In genomic region chr16:27867122-27868110, GRCh38 we compare ENCODE assay signal across 7 cellular contexts.
A peak's percentile ranks its signal among the peaks of the same experiment; 100 is the strongest.
DNase-seq lines count a peak whose midpoint lies in the region; ATAC-seq, FAIRE-seq and TF ChIP-seq lines count a peak whose summit lies in the region.

No MANE protein-coding gene starts in this region.

- H3K9ac ChIP-seq in mammary epithelial cell (ENCODE audit: insufficient read depth, low read length) (no peak overlapping the region), HepG2 (ENCODE audit: insufficient read depth, low read depth, low read length) (no peak overlapping the region)

- no peak for TF ChIP-seq EP300 in HepG2 (IDR thresholded peaks at IDR 0.05; ENCODE audit: low read depth in 2 of 2, low read length in 2 of 2)
- TF ChIP-seq EP300 in HepG2 (CRISPR knock-in tag; IDR thresholded peaks at IDR 0.05; ENCODE audit: borderline replicate concordance), result peak; percentile 23; the same call in 1 of the 2 replicates

- dilution Hi-C loops in mammary epithelial cell (cut with HindIII; ENCODE audit: low sequenced_read_pairs), result no loop called here

- POLR2A ChIA-PET in HepG2 (lab: Yijun Ruan, JAX), result no interaction called here

- CTCF ChIA-PET in mammary epithelial cell (lab: Charles Lee; ENCODE audit: low non-redundant PET), result interaction anchor here (0.7 kb wide), 1 partner anchor 210 kb away, joined by 15 read pairs; no protein-coding TSS in a partner anchor
- CTCF ChIA-PET in HepG2 (lab: Yijun Ruan, JAX; ENCODE audit: low intra/inter-chr PET ratio, low total read pairs), result interaction anchor here (1.3 to 1.8 kb wide), 2 partner anchors 88 to 262 kb away, joined by 4 to 5 read pairs; no protein-coding TSS in a partner anchor

- H3K4me3 ChIP-seq in GM12864 (ENCODE audit: low read depth, low read length) (no peak overlapping the region), mammary epithelial cell (replicated peaks in 1 of 3; ENCODE audit: insufficient read depth in 1 of 3, low read depth in 2 of 3, low read length in 3 of 3) (no peak overlapping the region), HepG2 (replicated peaks in 1 of 3; ENCODE audit: insufficient read depth in 1 of 3, low read depth in 2 of 3, low read length in 3 of 3) (no peak overlapping the region)

- peak; percentile 66 for TF ChIP-seq CTCF in GM12864 (IDR thresholded peaks at IDR 0.05; ENCODE audit: low read depth, low read length, missing control alignments)
- peak; percentile 26 to 59 for TF ChIP-seq CTCF in mammary epithelial cell (conservative IDR thresholded peaks at IDR 0.05 in 1 of 2, IDR thresholded peaks at IDR 0.05 in 1 of 2; ENCODE audit: extremely low read depth in 1 of 2, insufficient read depth in 1 of 2, low read depth in 1 of 2, low read length in 2 of 2)
- peak; percentile 93 for TF ChIP-seq CTCF in HepG2 (CRISPR knock-in tag; IDR thresholded peaks at IDR 0.05)

- H4K20me1 ChIP-seq in mammary epithelial cell (ENCODE audit: insufficient read depth, low read length), result no peaks in the 10 kb centered on the region
- no peaks in the 10 kb centered on the region for H4K20me1 ChIP-seq in HepG2 (ENCODE audit: insufficient read depth, low read length)

- DNase-seq in GM12864 (ENCODE audit: low read depth), result peak; percentile 18
- peak; percentile 77 for DNase-seq in NAMALWA (ENCODE audit: low spot score)
- peak; percentile 91 for DNase-seq in UCSD-AML1 (lab: John Stamatoyannopoulos, UW; ENCODE audit: unreplicated experiment)
- DNase-seq in mammary epithelial cell, result peak; percentile 68
- DNase-seq in HepG2 (ENCODE audit: low spot score), result peak; percentile 78
- DNase-seq in stimulated activated CD8-positive, alpha-beta memory T cell treated with anti-CD3 and anti-CD28 coated beads, Interleukin-2, amount 100 ng/mL, for 48 hours (ENCODE audit: low read depth in 2 of 2), result peak; percentile 50 to 80

- H3K79me2 ChIP-seq in mammary epithelial cell (ENCODE audit: insufficient read depth, low read length), result no peaks in the 10 kb centered on the region
- no peaks in the 10 kb centered on the region for H3K79me2 ChIP-seq in HepG2 (ENCODE audit: insufficient read depth, low read length)

- peak; percentile 92 for ATAC-seq in HepG2
- ATAC-seq in GM21825 (IDR thresholded peaks at IDR 0.05; ENCODE audit: unreplicated experiment), result no peak

- H2AFZ ChIP-seq in mammary epithelial cell (ENCODE audit: low read depth, low read length), result peak overlapping the region; percentile 49
- no peak overlapping the region for H2AFZ ChIP-seq in HepG2 (ENCODE audit: low read length)

- H3K36me3 ChIP-seq in mammary epithelial cell (ENCODE audit: insufficient read depth, low read length), result no peaks in the 10 kb centered on the region
- H3K36me3 ChIP-seq in HepG2 (replicated peaks in 1 of 2; ENCODE audit: control insufficient read depth in 1 of 2, insufficient read depth in 2 of 2, low read length in 2 of 2), result no peaks in the 10 kb centered on the region

- FAIRE-seq in HepG2 (lab: Jason Lieb, UNC), result peak; percentile 76

- TF ChIP-seq POLR2A in HepG2 (IDR thresholded peaks at IDR 0.05; ENCODE audit: insufficient read depth in 1 of 2, low read depth in 2 of 2, low read length in 2 of 2), result no peak

- peak; percentile 70 for TF ChIP-seq RAD21 in HepG2 (CRISPR knock-in tag; IDR thresholded peaks at IDR 0.05)

- WGBS in mammary epithelial cell (ENCODE audit: low coverage, missing lambda C conversion rate), result 53% methylated on average over 7 of the region's 19 CpGs
- WGBS in HepG2 (ENCODE audit: low lambda C conversion rate), result 43% methylated on average over 9 of the region's 19 CpGs

- in situ Hi-C loops in mammary epithelial cell (cut with MboI; ENCODE audit: low sequenced_read_pairs in 2 of 2), result no loop called here
- in situ Hi-C loops in HepG2 (cut with HindIII; ENCODE audit: extremely low pct_ligation_motif_present, low pct_unique_long_range_greater_than_20kb), result loop anchor here (5.0 kb wide), 2 partner anchors 85 to 230 kb away; no protein-coding TSS in a partner anchor

- BruUV-seq in mammary epithelial cell (replicated peaks; lab: Mats Ljungman, UMichigan), result no TSS peak
- BruUV-seq in HepG2 (replicated peaks; lab: Mats Ljungman, UMichigan), result no TSS peak

- no peaks in the 10 kb centered on the region for H3K27me3 ChIP-seq in mammary epithelial cell (ENCODE audit: insufficient read depth, low read length)
- peaks cover 3 to 5% of the 10 kb centered on the region in 2 experiments; a peak in 1 of 5 replicates for H3K27me3 ChIP-seq in HepG2 (ENCODE audit: control insufficient read depth in 1 of 2, insufficient read depth in 2 of 2, low read length in 2 of 2)

- H3K27ac ChIP-seq in mammary epithelial cell (ENCODE audit: insufficient read depth, low read depth, low read length), result no peak overlapping the region
- H3K27ac ChIP-seq in HepG2 (ENCODE audit: extremely low read length, insufficient read depth, low read length), result no peak overlapping the region

- intact Hi-C loops in mammary epithelial cell (cut with micrococcal nuclease) (loop anchor here (1.0 to 2.0 kb wide), 3 partner anchors 177 to 361 kb away; no protein-coding TSS in a partner anchor), HepG2 (cut with micrococcal nuclease; ENCODE audit: unreplicated experiment) (loop anchor here (1.0 to 2.0 kb wide), 2 partner anchors 87 to 262 kb away; no protein-coding TSS in a partner anchor)

- H3K4me2 ChIP-seq in mammary epithelial cell (ENCODE audit: insufficient read depth, low read depth, low read length), result no peak overlapping the region
- H3K4me2 ChIP-seq in HepG2 (ENCODE audit: low read depth, low read length), result 0 out of 2 replicates have a peak overlapping the region, but pooled peaks have one; percentile 4

- H3K9me3 ChIP-seq in mammary epithelial cell (replicated peaks; ENCODE audit: insufficient read depth, low read length), result no peaks in the 10 kb centered on the region
- H3K9me3 ChIP-seq in HepG2 (ENCODE audit: low read length), result no peaks in the 10 kb centered on the region

- no peaks in the 10 kb centered on the region for H3K4me1 ChIP-seq in mammary epithelial cell (ENCODE audit: insufficient read depth, low read length)
- no peaks in the 10 kb centered on the region for H3K4me1 ChIP-seq in HepG2 (ENCODE audit: insufficient read depth, low read length)

TF ChIP-seq in HepG2, 621 proteins besides CTCF, POLR2A, EP300 and RAD21 (continues in another document):
- TF ChIP-seq ZNF280B (CRISPR knock-in tag; IDR thresholded peaks at IDR 0.05; ENCODE audit: borderline replicate concordance), result 0 out of 2 replicates have a peak, but pooled peaks have one; percentile 38
- no peak for TF ChIP-seq HOXA9 (CRISPR knock-in tag; IDR thresholded peaks at IDR 0.05; ENCODE audit: borderline replicate concordance)
- TF ChIP-seq ZNF777 (CRISPR knock-in tag; IDR thresholded peaks at IDR 0.05), result no peak
- no peak for TF ChIP-seq MAFG (CRISPR knock-in tag; IDR thresholded peaks at IDR 0.05)
- no peak for TF ChIP-seq ZSCAN25 (CRISPR knock-in tag; IDR thresholded peaks at IDR 0.05)
- TF ChIP-seq ZKSCAN5 (CRISPR knock-in tag; IDR thresholded peaks at IDR 0.05), result no peak
- no peak for TF ChIP-seq SATB2 (CRISPR knock-in tag; IDR thresholded peaks at IDR 0.05)
- TF ChIP-seq CENPBD1 (CRISPR knock-in tag; IDR thresholded peaks at IDR 0.05; ENCODE audit: borderline replicate concordance, low read depth), result no peak
- no peak for TF ChIP-seq HNRNPH1 (optimal IDR thresholded peaks at IDR 0.05; ENCODE audit: low read depth, low read length)
- TF ChIP-seq ZNF446 (CRISPR knock-in tag; IDR thresholded peaks at IDR 0.05), result no peak
- 0 out of 2 replicates have a peak, but pooled peaks have one; percentile 20 for TF ChIP-seq FOSL2 (CRISPR knock-in tag; IDR thresholded peaks at IDR 0.05)
- TF ChIP-seq ZBTB1 (CRISPR knock-in tag; IDR thresholded peaks at IDR 0.05; ENCODE audit: borderline replicate concordance), result no peak
- no peak for TF ChIP-seq KLF13 (CRISPR knock-in tag; IDR thresholded peaks at IDR 0.05)
- no peak for TF ChIP-seq KDM5A (IDR thresholded peaks at IDR 0.05; ENCODE audit: borderline replicate concordance, low read length)
- no peak for TF ChIP-seq ZNF276 (CRISPR knock-in tag; IDR thresholded peaks at IDR 0.05; ENCODE audit: low read depth)
- TF ChIP-seq ZNF747 (CRISPR knock-in tag; IDR thresholded peaks at IDR 0.05; ENCODE audit: borderline replicate concordance), result no peak
- TF ChIP-seq EZH2 (conservative IDR thresholded peaks at IDR 0.05; ENCODE audit: low read depth, low read length), result no peak

Comparison
In these comparisons a context has a peak if more than half of its experiments do, and no peak if none do; other contexts are left out.
1. DNase-seq: peak in every context shown above with its lines; median percentile 91 in UCSD-AML1; 78 in HepG2; 77 in NAMALWA; 68 in mammary epithelial cell; 65 in stimulated activated CD8-positive, alpha-beta memory T cell treated with anti-CD3 and anti-CD28 coated beads, Interleukin-2, amount 100 ng/mL, for 48 hours; 18 in GM12864.
2. CTCF ChIP-seq: peak in every context shown above with its lines; median percentile 93 in HepG2; 66 in GM12864; 42 in mammary epithelial cell.